ENCODE assay signal across 1 cellular context in the genomic region with DNA sequence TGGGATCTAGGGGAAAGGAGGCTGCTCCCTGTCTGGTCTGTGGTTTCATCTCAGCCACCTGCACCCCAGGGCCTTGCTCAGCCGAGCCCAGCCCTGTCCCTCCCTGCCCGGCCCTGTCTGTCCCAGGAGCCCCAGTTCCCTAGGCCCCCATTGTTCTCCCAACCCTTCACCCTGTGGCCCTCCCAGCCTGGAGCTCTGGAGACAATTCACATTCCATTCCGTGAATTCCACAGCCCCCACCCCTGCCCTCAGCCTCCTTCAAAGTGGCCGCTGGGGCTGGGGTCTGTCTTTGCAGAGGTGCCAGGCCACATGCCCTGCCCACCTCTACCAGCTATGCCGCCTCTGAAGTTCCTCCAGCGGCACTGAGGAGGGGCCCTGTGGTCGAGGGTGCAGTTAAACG.
A peak's percentile ranks its signal among the peaks of the same experiment; 100 is the strongest.
TF ChIP-seq lines count a peak whose summit lies in the region.

No MANE protein-coding gene starts in this region.

TF ChIP-seq in H1, 55 proteins besides CTCF, POLR2A, EP300 and RAD21 (continued from another document):
- TF ChIP-seq, protein P1, sequence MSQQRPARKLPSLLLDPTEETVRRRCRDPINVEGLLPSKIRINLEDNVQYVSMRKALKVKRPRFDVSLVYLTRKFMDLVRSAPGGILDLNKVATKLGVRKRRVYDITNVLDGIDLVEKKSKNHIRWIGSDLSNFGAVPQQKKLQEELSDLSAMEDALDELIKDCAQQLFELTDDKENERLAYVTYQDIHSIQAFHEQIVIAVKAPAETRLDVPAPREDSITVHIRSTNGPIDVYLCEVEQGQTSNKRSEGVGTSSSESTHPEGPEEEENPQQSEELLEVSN (IDR thresholded peaks at IDR 0.05) = 0 out of 2 replicates have a peak, but pooled peaks have one; percentile 28
- peak; percentile 67; the same call in 1 of the 2 replicates for TF ChIP-seq TEAD4 (IDR thresholded peaks at IDR 0.05; ENCODE audit: low read depth, low read length)
- TF ChIP-seq, protein P2, sequence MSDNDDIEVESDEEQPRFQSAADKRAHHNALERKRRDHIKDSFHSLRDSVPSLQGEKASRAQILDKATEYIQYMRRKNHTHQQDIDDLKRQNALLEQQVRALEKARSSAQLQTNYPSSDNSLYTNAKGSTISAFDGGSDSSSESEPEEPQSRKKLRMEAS (IDR thresholded peaks at IDR 0.05) = 0 out of 2 replicates have a peak, but pooled peaks have one; percentile 8
- TF ChIP-seq SUZ12 (IDR thresholded peaks at IDR 0.05; ENCODE audit: low read length) = no peak
- no peak for TF ChIP-seq TBP (IDR thresholded peaks at IDR 0.05; ENCODE audit: low read depth, low read length)
